ENCODE assay signal across 13 cellular contexts in the genomic region with DNA sequence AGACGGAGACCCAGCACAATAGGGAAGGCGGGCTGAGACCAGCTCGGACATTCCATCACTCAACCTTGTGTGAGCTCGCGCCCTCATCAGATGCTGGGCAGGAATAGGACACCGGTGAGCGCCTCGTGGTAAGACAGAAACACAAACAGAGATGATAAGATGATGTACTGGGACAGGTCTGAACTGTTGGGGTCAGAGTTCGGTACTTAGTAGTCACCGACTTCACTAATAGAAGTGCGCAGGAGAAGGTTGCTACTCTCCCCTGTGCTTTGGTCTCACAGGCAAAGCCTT.
DNase-seq lines count a peak whose midpoint lies in the region; ATAC-seq, FAIRE-seq and TF ChIP-seq lines count a peak whose summit lies in the region.
"Had no signal": no experiment of that assay in that cellular context is flagged by ENCODE, and none has a peak within 500 bp of the region (broad histone marks: within the 10 kb centered on the region; RNA-seq: fewer than 3 reads in every experiment).

No MANE protein-coding gene starts in this region.

- TF ChIP-seq CTCF in breast epithelium (IDR thresholded peaks at IDR 0.05) (no peak), MCF 10A (IDR thresholded peaks at IDR 0.05; ENCODE audit: unreplicated experiment) (no peak), dorsolateral prefrontal cortex (IDR thresholded peaks at IDR 0.05 in 54 of 56, conservative IDR thresholded peaks at IDR 0.05 in 2 of 56; ENCODE audit: low read depth in 1 of 56, partially characterized antibody in 56 of 56) (no peak), keratinocyte (optimal IDR thresholded peaks at IDR 0.05 in 1 of 3, IDR thresholded peaks at IDR 0.05 in 1 of 3, conservative IDR thresholded peaks at IDR 0.05 in 1 of 3; ENCODE audit: extremely low read depth in 1 of 3, insufficient read depth in 2 of 3, low read length in 3 of 3) (no peak), upper lobe of right lung (IDR thresholded peaks at IDR 0.05) (no peak)

- H3K27ac ChIP-seq in breast epithelium (no peak overlapping the region), dorsolateral prefrontal cortex (no peak overlapping the region), keratinocyte (ENCODE audit: control insufficient read depth, insufficient read depth, low read length) (no peak overlapping the region), upper lobe of right lung (no peak overlapping the region)
- H3K27ac ChIP-seq: cardiac muscle cell, gastroesophageal sphincter, spleen had no signal

- ATAC-seq in upper lobe of right lung (peak; percentile 12), HG02973 (IDR thresholded peaks at IDR 0.05; ENCODE audit: unreplicated experiment) (no peak), esophagus mucosa (no peak)
- ATAC-seq: gastroesophageal sphincter had no signal

- POLR2A ChIA-PET in MCF 10A (lab: Yijun Ruan, JAX), result no interaction called here

- DNase-seq in breast epithelium (ENCODE audit: low spot score in 2 of 2), result no peak
- no peak for DNase-seq in MCF 10A (ENCODE audit: unreplicated experiment)
- no peak for DNase-seq in dorsolateral prefrontal cortex
- DNase-seq in keratinocyte (ENCODE audit: low read depth, low spot score), result no peak
- DNase-seq in upper lobe of right lung, result no peak
- DNase-seq in foreskin melanocyte, result no peak
- DNase-seq: activated T-cell treated with anti-CD3 and anti-CD28 coated beads, Interleukin-2, amount 50 U/mL, for 24 hours; RPMI8226 had no signal

- no peaks in the 10 kb centered on the region for H3K4me1 ChIP-seq in breast epithelium
- H3K4me1 ChIP-seq in keratinocyte (ENCODE audit: control insufficient read depth, extremely low read depth, insufficient read depth, low read length), result peaks cover 20% of the 10 kb centered on the region
- H3K4me1 ChIP-seq in upper lobe of right lung, result no peaks in the 10 kb centered on the region

- FAIRE-seq in keratinocyte (lab: Jason Lieb, UNC), result peak; percentile 41

- peaks cover 13% of the 10 kb centered on the region for H3K79me2 ChIP-seq in keratinocyte (ENCODE audit: control insufficient read depth, insufficient read depth, low read length)

- H3K4me3 Mint-ChIP-seq in MCF 10A (ENCODE audit: unreplicated experiment), result no peak overlapping the region
- H3K4me3 Mint-ChIP-seq: activated T-cell treated with anti-CD3 and anti-CD28 coated beads, Interleukin-2, amount 50 U/mL, for 24 hours had no signal

- peak overlapping the region; percentile 82 for H2AFZ ChIP-seq in keratinocyte (ENCODE audit: control insufficient read depth, low read length)

- no peak overlapping the region for H3K27ac Mint-ChIP-seq in MCF 10A (ENCODE audit: low read depth, unreplicated experiment)
- H3K27ac Mint-ChIP-seq: activated T-cell treated with anti-CD3 and anti-CD28 coated beads, Interleukin-2, amount 50 U/mL, for 24 hours had no signal

- peak overlapping the region; percentile 47 for H3K4me2 ChIP-seq in keratinocyte (ENCODE audit: control insufficient read depth, extremely low read depth, insufficient read depth, low read depth, low read length)

- H3K9me3 Mint-ChIP-seq in MCF 10A (ENCODE audit: unreplicated experiment), result no peaks in the 10 kb centered on the region
- H3K9me3 Mint-ChIP-seq: activated T-cell treated with anti-CD3 and anti-CD28 coated beads, Interleukin-2, amount 50 U/mL, for 24 hours had no signal

- H3K27me3 Mint-ChIP-seq in MCF 10A (ENCODE audit: insufficient read depth, unreplicated experiment), result no peaks in the 10 kb centered on the region

- H3K9me1 ChIP-seq in keratinocyte (ENCODE audit: control insufficient read depth, extremely low read depth, insufficient read depth, low read length), result no peaks in the 10 kb centered on the region

- H3K4me3 ChIP-seq in breast epithelium (peak overlapping the region; percentile 46 to 65 (median 46)), dorsolateral prefrontal cortex (peak overlapping the region in 31 of 59 donors; percentile 10 to 60 (median 42)), keratinocyte (ENCODE audit: control insufficient read depth in 2 of 3, extremely low read depth in 1 of 3, insufficient read depth in 2 of 3, low read depth in 1 of 3, low read length in 3 of 3) (peak overlapping the region; percentile 62 to 71 (median 64)), upper lobe of right lung (no peak overlapping the region)

- no peaks in the 10 kb centered on the region for H3K4me1 Mint-ChIP-seq in MCF 10A (ENCODE audit: insufficient read depth, unreplicated experiment)

- dilution Hi-C loops in keratinocyte (cut with MboI; ENCODE audit: extremely low pct_ligation_motif_present, low sequenced_read_pairs), result no loop called here

- H3K36me3 ChIP-seq in breast epithelium (no peaks in the 10 kb centered on the region), keratinocyte (ENCODE audit: control insufficient read depth in 2 of 2, extremely low read depth in 1 of 2, insufficient read depth in 2 of 2, low read length in 2 of 2) (no peaks in the 10 kb centered on the region), upper lobe of right lung (no peaks in the 10 kb centered on the region)
- H3K36me3 ChIP-seq: cardiac muscle cell, gastroesophageal sphincter, spleen had no signal

- H4K20me1 ChIP-seq in keratinocyte (ENCODE audit: control insufficient read depth, extremely low read depth, insufficient read depth, low read length), result no peaks in the 10 kb centered on the region

- no peaks in the 10 kb centered on the region for H3K9me3 ChIP-seq in breast epithelium
- no peaks in the 10 kb centered on the region for H3K9me3 ChIP-seq in keratinocyte (ENCODE audit: control insufficient read depth, low read depth, low read length)
- H3K9me3 ChIP-seq in upper lobe of right lung, result no peaks in the 10 kb centered on the region
- H3K9me3 ChIP-seq: gastroesophageal sphincter, spleen had no signal

- no peak for TF ChIP-seq POLR2A in breast epithelium (IDR thresholded peaks at IDR 0.05)

- no peaks in the 10 kb centered on the region for H3K36me3 Mint-ChIP-seq in MCF 10A (ENCODE audit: insufficient read depth, unreplicated experiment)

- no TSS peak for BruUV-seq in MCF 10A (replicated peaks; lab: Mats Ljungman, UMichigan)

- peak overlapping the region; percentile 75 for H3K9ac ChIP-seq in keratinocyte (ENCODE audit: control insufficient read depth, extremely low read depth, insufficient read depth, low read length)

- CTCF ChIA-PET in MCF 10A (lab: Yijun Ruan, JAX), result interaction anchor here (1.5 to 1.6 kb wide), 2 partner anchors 17 to 45 kb away, joined by 3 to 7 read pairs; no protein-coding TSS in a partner anchor

- intact Hi-C loops in breast epithelium (cut with DNase I; ENCODE audit: low total_unique reads), result no loop called here
- intact Hi-C loops in MCF 10A (cut with micrococcal nuclease), result no loop called here
- intact Hi-C loops in dorsolateral prefrontal cortex (cut with DNase I), result no loop called here
- intact Hi-C loops in upper lobe of right lung (cut with DNase I), result no loop called here

- H3K27me3 ChIP-seq in breast epithelium (peaks cover 0 to 27% of the 10 kb centered on the region in 2 donors), dorsolateral prefrontal cortex (peaks cover 0 to 72% (median 52%) of the 10 kb centered on the region in 45 donors), keratinocyte (ENCODE audit: control insufficient read depth, extremely low read depth, insufficient read depth, low read length) (peaks cover 6% of the 10 kb centered on the region), upper lobe of right lung (peaks cover 52% of the 10 kb centered on the region)
